14 cellular contexts compared by ENCODE assay signal in the genomic region with DNA sequence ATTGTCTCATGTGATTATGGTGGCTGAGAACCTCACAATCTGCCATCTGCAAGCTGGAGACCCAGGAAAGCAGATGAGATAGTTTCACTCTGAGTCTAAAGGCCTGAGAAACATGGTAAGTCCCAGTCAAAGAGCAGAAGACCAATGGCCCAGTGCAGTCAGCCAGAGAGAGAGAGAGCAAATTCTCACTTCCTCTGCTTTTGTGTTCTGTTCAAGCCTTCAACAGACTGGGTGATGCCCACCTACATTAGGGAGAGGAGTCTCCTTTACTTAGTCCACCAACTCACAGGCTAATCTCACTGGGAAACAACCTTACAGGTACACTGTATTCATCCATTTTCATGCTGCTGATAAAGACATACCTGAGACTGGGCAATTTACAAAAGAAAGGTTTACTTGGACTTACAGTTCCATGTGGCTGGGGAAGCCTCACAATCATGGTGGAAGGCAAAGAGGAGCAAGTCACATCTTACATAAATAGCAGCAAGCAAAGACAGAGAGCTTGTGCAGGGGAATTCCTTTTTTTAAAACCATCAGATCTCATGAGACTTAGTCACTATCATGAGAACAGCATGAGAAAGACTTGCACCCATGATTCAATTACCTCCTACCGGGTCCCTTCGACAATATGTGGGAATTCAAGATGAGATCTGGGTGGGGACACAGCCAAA. TPM values are rescaled to one million over a fixed set of nuclear protein-coding genes. Genes with fewer than 3 reads are reported as not detected.
DNase-seq lines count a peak whose midpoint lies in the region; ATAC-seq, FAIRE-seq and TF ChIP-seq lines count a peak whose summit lies in the region.
"Had no signal": no experiment of that assay in that cellular context is flagged by ENCODE, and none has a peak within 500 bp of the region (broad histone marks: within the 10 kb centered on the region; RNA-seq: fewer than 3 reads in every experiment).

No MANE protein-coding gene starts in this region.

- intact Hi-C loops in vagina (cut with DNase I), result no loop called here

- H3K27ac ChIP-seq in vagina, result no peak overlapping the region
- H3K27ac ChIP-seq: adrenal gland, heart right ventricle had no signal

- ATAC-seq in GM19328 (IDR thresholded peaks at IDR 0.05; ENCODE audit: unreplicated experiment), result peak; percentile 85
- peak; percentile 83 for ATAC-seq in HG02642 (IDR thresholded peaks at IDR 0.05; ENCODE audit: poor library complexity, unreplicated experiment)
- peak; percentile 86 for ATAC-seq in HG03378 (IDR thresholded peaks at IDR 0.05; ENCODE audit: unreplicated experiment)
- ATAC-seq: heart right ventricle had no signal

- TF ChIP-seq CTCF in vagina (IDR thresholded peaks at IDR 0.05), result no peak

- no peak overlapping the region for H3K4me3 ChIP-seq in vagina
- H3K4me3 ChIP-seq: adrenal gland, heart right ventricle had no signal

- no peaks in the 10 kb centered on the region for H3K9me3 ChIP-seq in vagina
- H3K9me3 ChIP-seq: adrenal gland had no signal

- H3K27me3 ChIP-seq in vagina, result no peaks in the 10 kb centered on the region
- H3K27me3 ChIP-seq: adrenal gland had no signal

- FAIRE-seq in GM12891 (lab: Jason Lieb, UNC), result peak; percentile 94

- DNase-seq in GM12891 (ENCODE audit: insufficient read length, low spot score) (peak; percentile 28), vagina (ENCODE audit: extremely low spot score in 2 of 2) (no peak), superior temporal gyrus (ENCODE audit: extremely low spot score) (no peak), NCI-H69 (lab: John Stamatoyannopoulos, UW) (no peak), middle frontal gyrus (ENCODE audit: extremely low spot score, low spot score) (no peak)
- DNase-seq: activated CD8-positive, alpha-beta memory T cell treated with anti-CD3 and anti-CD28 coated beads for 24 hours; adrenal gland; heart right ventricle; mammary epithelial cell; NCI-H1417; NK-92 treated with Interleukin-12 subunit alpha and Interleukin-12 subunit beta, amount 100 ng/mL, for 24 hours had no signal

- H3K36me3 ChIP-seq in vagina, result no peaks in the 10 kb centered on the region
- H3K36me3 ChIP-seq: adrenal gland, heart right ventricle had no signal

- no peaks in the 10 kb centered on the region for H3K4me1 ChIP-seq in vagina
- H3K4me1 ChIP-seq: adrenal gland, heart right ventricle had no signal

- TF ChIP-seq POLR2A in GM12891 (IDR thresholded peaks at IDR 0.05; ENCODE audit: low read depth, low read length), result peak; percentile 65
- TF ChIP-seq POLR2A in vagina (IDR thresholded peaks at IDR 0.05), result no peak

TF ChIP-seq in GM12891, 5 proteins besides CTCF, POLR2A, EP300 and RAD21:
- TF ChIP-seq POLR2AphosphoS5 (IDR thresholded peaks at IDR 0.05; ENCODE audit: low read depth, low read length), result peak; percentile 70; the same call in 1 of the 2 replicates
- peak; percentile 76 for TF ChIP-seq PAX5 (IDR thresholded peaks at IDR 0.05; ENCODE audit: insufficient read depth, low read length, severe bottlenecking)
- TF ChIP-seq SPI1 (IDR thresholded peaks at IDR 0.05; ENCODE audit: low read depth, low read length), result peak; percentile 98
- TF ChIP-seq TAF1 (IDR thresholded peaks at IDR 0.05; ENCODE audit: low read depth, low read length), result peak; percentile 68; the same call in 1 of the 2 replicates
- TF ChIP-seq POU2F2 (IDR thresholded peaks at IDR 0.05; ENCODE audit: low read depth, low read length), result peak; percentile 70
TF ChIP-seq in GM12891: peak in this region for 5.

RNA-seq across cellular contexts. Expression of a gene that starts 4.7 kb away (rescaled TPM):
- 1.2 TPM for polyA plus RNA-seq in GM12891 (2012; ENCODE audit: low read depth, missing spikeins)
- total RNA-seq in vagina, result not detected
- polyA plus RNA-seq: adrenal gland, heart right ventricle had no signal

RNA-seq across cellular contexts. Expression of a gene that starts 27.3 kb away (rescaled TPM):
- 18.5 TPM for polyA plus RNA-seq in GM12891 (2012; ENCODE audit: low read depth, missing spikeins)
- total RNA-seq in vagina, result 54.3 TPM
